ENCODE assay signal across 8 cellular contexts in genomic region chr6:15628499-15629131, GRCh38. TPM values are rescaled to one million over a fixed set of nuclear protein-coding genes. Genes with fewer than 3 reads are reported as not detected.
DNase-seq lines count a peak whose midpoint lies in the region; ATAC-seq and TF ChIP-seq lines count a peak whose summit lies in the region.

No MANE protein-coding gene starts in this region.

- H3K4me1 ChIP-seq in effector memory CD4-positive, alpha-beta T cell (ENCODE audit: control insufficient read depth, insufficient read depth, low read length, poor library complexity, severe bottlenecking): no peaks in the 10 kb centered on the region
- no peaks in the 10 kb centered on the region for H3K4me1 ChIP-seq in MM.1S (ENCODE audit: low read length)

- H3K27me3 Mint-ChIP-seq in WTC11 (ENCODE audit: low read depth): no peaks in the 10 kb centered on the region

- no peak overlapping the region for H2AFZ ChIP-seq in MM.1S (ENCODE audit: low read length)

- no peak overlapping the region for H3K27ac ChIP-seq in effector memory CD4-positive, alpha-beta T cell (ENCODE audit: insufficient read depth, low read length, poor library complexity, severe bottlenecking)
- no peak overlapping the region for H3K27ac ChIP-seq in MM.1S (ENCODE audit: low read length)

- no peaks in the 10 kb centered on the region for H4K20me1 ChIP-seq in MM.1S (ENCODE audit: insufficient read depth, low read length)

- no peak overlapping the region for H3K4me3 Mint-ChIP-seq in WTC11

- POLR2A ChIA-PET in WTC11 (lab: Charles Lee): interaction anchor here (0.6 kb wide), 2 partner anchors 546 to 1761 kb away, joined by 4 to 6 read pairs; no protein-coding TSS in a partner anchor

- no peak overlapping the region for H3K4me2 ChIP-seq in MM.1S (ENCODE audit: low read depth, low read length)

- no peaks in the 10 kb centered on the region for H3K9me3 ChIP-seq in effector memory CD4-positive, alpha-beta T cell (ENCODE audit: control insufficient read depth, low read length)
- H3K9me3 ChIP-seq in MM.1S (replicated peaks; ENCODE audit: insufficient read depth, low read length): no peaks in the 10 kb centered on the region

- peak overlapping the region; percentile 18; the same call in 1 of the 2 replicates for H3K27ac Mint-ChIP-seq in WTC11

- ATAC-seq in WTC11 (no peak), HG03460 (IDR thresholded peaks at IDR 0.05; ENCODE audit: unreplicated experiment) (no peak)

- H3F3A ChIP-seq in MM.1S (ENCODE audit: insufficient read depth, low read length): peaks cover 4% of the 10 kb centered on the region; the same call in 1 of the 2 replicates

- CTCF ChIA-PET in WTC11 (lab: Charles Lee): no interaction called here

- no peaks in the 10 kb centered on the region for H3K9me2 ChIP-seq in MM.1S (replicated peaks; ENCODE audit: insufficient read depth, low read length)

- no peaks in the 10 kb centered on the region for H3K9me3 Mint-ChIP-seq in WTC11

- H3K36me3 ChIP-seq in effector memory CD4-positive, alpha-beta T cell (ENCODE audit: control insufficient read depth, insufficient read depth, low read length): no peaks in the 10 kb centered on the region
- H3K36me3 ChIP-seq in MM.1S (replicated peaks; ENCODE audit: insufficient read depth, low read length): no peaks in the 10 kb centered on the region

- no peak for TF ChIP-seq CTCF in WTC11 (IDR thresholded peaks at IDR 0.05)
- no peak for TF ChIP-seq CTCF in MM.1S (IDR thresholded peaks at IDR 0.05; ENCODE audit: low read length)

- H3K79me2 ChIP-seq in MM.1S (ENCODE audit: low read length): peaks cover 3% of the 10 kb centered on the region; the same call in 1 of the 2 replicates

- H3K36me3 Mint-ChIP-seq in WTC11: no peaks in the 10 kb centered on the region

- peak; percentile 89 for DNase-seq in H4 (ENCODE audit: low spot score)
- DNase-seq in WTC11 (ENCODE audit: low spot score): no peak
- peak; percentile 70 for DNase-seq in fibroblast of gingiva (ENCODE audit: low read depth)
- peak; percentile 12 to 30 for DNase-seq in stimulated activated CD8-positive, alpha-beta memory T cell treated with anti-CD3 and anti-CD28 coated beads, Interleukin-15, amount 100 ng/mL, for 4 hours (ENCODE audit: low read depth in 2 of 2)
- no peak for DNase-seq in DMS 273 treated with DMSO at 0.1 percent for 48 hours (lab: John Stamatoyannopoulos, UW)
- no peak for DNase-seq in effector memory CD4-positive, alpha-beta T cell
- no peak for DNase-seq in MM.1S

- no peak overlapping the region for H3K9ac ChIP-seq in MM.1S (ENCODE audit: low read length)

- no peaks in the 10 kb centered on the region for H3K4me1 Mint-ChIP-seq in WTC11

- H3K27me3 ChIP-seq in effector memory CD4-positive, alpha-beta T cell (replicated peaks; ENCODE audit: control insufficient read depth, insufficient read depth, low read length, poor library complexity, severe bottlenecking): no peaks in the 10 kb centered on the region
- H3K27me3 ChIP-seq in MM.1S (replicated peaks; ENCODE audit: insufficient read depth, low read length): no peaks in the 10 kb centered on the region

- no peak overlapping the region for H3K4me3 ChIP-seq in effector memory CD4-positive, alpha-beta T cell (ENCODE audit: insufficient read depth, low read depth, low read length, poor library complexity, severe bottlenecking)
- no peak overlapping the region for H3K4me3 ChIP-seq in MM.1S (ENCODE audit: low read length)

TF ChIP-seq in WTC11, 78 proteins besides CTCF, POLR2A, EP300 and RAD21:
- TF ChIP-seq ERG (CRISPR knock-in tag; IDR thresholded peaks at IDR 0.05) (no peak), CBFB (CRISPR knock-in tag; IDR thresholded peaks at IDR 0.05; ENCODE audit: low read depth) (no peak), GRHL2 (CRISPR knock-in tag; IDR thresholded peaks at IDR 0.05; ENCODE audit: insufficient replicate concordance, severe bottlenecking) (no peak), ZNF219 (CRISPR knock-in tag; IDR thresholded peaks at IDR 0.05; ENCODE audit: borderline replicate concordance) (no peak), ZNF121 (CRISPR knock-in tag; IDR thresholded peaks at IDR 0.05) (no peak), CREM (CRISPR knock-in tag; IDR thresholded peaks at IDR 0.05) (no peak), SMAD4 (CRISPR knock-in tag; IDR thresholded peaks at IDR 0.05) (no peak), ATF2 (CRISPR knock-in tag; IDR thresholded peaks at IDR 0.05; ENCODE audit: borderline replicate concordance, low read depth) (no peak), ZNF263 (CRISPR knock-in tag; IDR thresholded peaks at IDR 0.05; ENCODE audit: low read depth) (no peak), NR3C1 (CRISPR knock-in tag; conservative IDR thresholded peaks at IDR 0.05; ENCODE audit: low read depth) (no peak)

RNA-seq across cellular contexts. Expression of gene DTNBP1, which starts 34.2 kb away (rescaled TPM):
- total RNA-seq in H4 (2014; rRNA removed; shearing (Covaris generic)): 7.5 and 15.3 TPM in 2 replicates
- total RNA-seq in WTC11 (2021): 13.3 to 15.1 TPM (median 14.4 TPM) in 3 replicates

Comparison
In these comparisons a context has a peak if more than half of its experiments do, and no peak if none do; other contexts are left out.
1. DNase-seq: peak in H4 (single experiment), fibroblast of gingiva (single experiment) and stimulated activated CD8-positive, alpha-beta memory T cell treated with anti-CD3 and anti-CD28 coated beads, Interleukin-15, amount 100 ng/mL, for 4 hours (2 of 2); none in WTC11 (single experiment), DMS 273 treated with DMSO at 0.1 percent for 48 hours (single experiment), effector memory CD4-positive, alpha-beta T cell (0 of 3) and MM.1S (single experiment).